ENCODE assay signal across 19 cellular contexts in genomic region chr20:52279667-52280180, GRCh38.
"Had no signal": no experiment of that assay in that cellular context is flagged by ENCODE, and none has a peak within 500 bp of the region (broad histone marks: within the 10 kb centered on the region; RNA-seq: fewer than 3 reads in every experiment).

No MANE protein-coding gene starts in this region.

- H3K9me3 ChIP-seq: adrenal gland, esophagus squamous epithelium, gastroesophageal sphincter, prostate gland had no signal

- H3K4me3 ChIP-seq: adrenal gland, esophagus squamous epithelium, gastroesophageal sphincter, lung, prostate gland had no signal

- H3K36me3 Mint-ChIP-seq: type B pancreatic cell had no signal

- DNase-seq: activated CD4-positive, alpha-beta memory T cell treated with anti-CD3 and anti-CD28 coated beads, Interleukin-2, amount 10 ng/mL, durations not matched to agents 7 days and 5 days; activated effector memory CD4-positive, alpha-beta T cell treated with anti-CD3 and anti-CD28 coated beads, Interleukin-2, amount 50 U/mL, for 16 hours; activated T-cell treated with anti-CD3 and anti-CD28 coated beads, Interleukin-2, amount 50 U/mL, for 4 hours; adrenal gland; cortex of kidney; effector CD8-positive, alpha-beta T cell; esophagus squamous epithelium; islet precursor cell; midbrain; right cardiac atrium; small intestine had no signal

- H3K36me3 ChIP-seq: adrenal gland, esophagus squamous epithelium, gastroesophageal sphincter, prostate gland had no signal

- ATAC-seq: activated T-cell treated with anti-CD3 and anti-CD28 coated beads, Interleukin-2, amount 50 U/mL, for 4 hours; gastroesophageal sphincter; right cardiac atrium had no signal

- H3K9me3 Mint-ChIP-seq: activated CD4-positive, alpha-beta memory T cell treated with anti-CD3 and anti-CD28 coated beads, Interleukin-2, amount 10 ng/mL, durations not matched to agents 7 days and 5 days; activated naive CD4-positive, alpha-beta T cell treated with anti-CD3 and anti-CD28 coated beads, Interleukin-2, amount 50 U/mL, for 24 hours; activated T-cell treated with anti-CD3 and anti-CD28 coated beads, Interleukin-2, amount 50 U/mL, for 4 hours; central memory CD8-positive, alpha-beta T cell; stimulated activated naive CD8-positive, alpha-beta T cell treated with anti-CD3 and anti-CD28 coated beads, Interleukin-15, Interleukin-2, amounts not matched to agents 100 ng/mL and 50 ng/mL, for 24 hours had no signal

- H3K27me3 ChIP-seq: adrenal gland had no signal

- H3K4me1 ChIP-seq: adrenal gland, prostate gland had no signal

- H3K4me3 Mint-ChIP-seq: activated CD4-positive, alpha-beta memory T cell treated with anti-CD3 and anti-CD28 coated beads, Interleukin-2, amount 10 ng/mL, durations not matched to agents 7 days and 5 days; activated naive CD4-positive, alpha-beta T cell treated with anti-CD3 and anti-CD28 coated beads, Interleukin-2, amount 50 U/mL, for 24 hours; activated T-cell treated with anti-CD3 and anti-CD28 coated beads, Interleukin-2, amount 50 U/mL, for 4 hours; central memory CD8-positive, alpha-beta T cell; stimulated activated naive CD8-positive, alpha-beta T cell treated with anti-CD3 and anti-CD28 coated beads, Interleukin-15, Interleukin-2, amounts not matched to agents 100 ng/mL and 50 ng/mL, for 24 hours; type B pancreatic cell had no signal

- H3K4me1 Mint-ChIP-seq: activated CD4-positive, alpha-beta memory T cell treated with anti-CD3 and anti-CD28 coated beads, Interleukin-2, amount 10 ng/mL, durations not matched to agents 7 days and 5 days; activated naive CD4-positive, alpha-beta T cell treated with anti-CD3 and anti-CD28 coated beads, Interleukin-2, amount 50 U/mL, for 24 hours; central memory CD8-positive, alpha-beta T cell had no signal

- FAIRE-seq: endothelial cell of umbilical vein, small intestine had no signal

- H3K27ac Mint-ChIP-seq: activated CD4-positive, alpha-beta memory T cell treated with anti-CD3 and anti-CD28 coated beads, Interleukin-2, amount 10 ng/mL, durations not matched to agents 7 days and 5 days; activated naive CD4-positive, alpha-beta T cell treated with anti-CD3 and anti-CD28 coated beads, Interleukin-2, amount 50 U/mL, for 24 hours; stimulated activated naive CD8-positive, alpha-beta T cell treated with anti-CD3 and anti-CD28 coated beads, Interleukin-15, Interleukin-2, amounts not matched to agents 100 ng/mL and 50 ng/mL, for 24 hours; type B pancreatic cell had no signal

- H3K27ac ChIP-seq: adrenal gland, esophagus squamous epithelium, gastroesophageal sphincter, prostate gland had no signal
